Comparison of ENCODE assay signal across 12 cellular contexts in the genomic region with DNA sequence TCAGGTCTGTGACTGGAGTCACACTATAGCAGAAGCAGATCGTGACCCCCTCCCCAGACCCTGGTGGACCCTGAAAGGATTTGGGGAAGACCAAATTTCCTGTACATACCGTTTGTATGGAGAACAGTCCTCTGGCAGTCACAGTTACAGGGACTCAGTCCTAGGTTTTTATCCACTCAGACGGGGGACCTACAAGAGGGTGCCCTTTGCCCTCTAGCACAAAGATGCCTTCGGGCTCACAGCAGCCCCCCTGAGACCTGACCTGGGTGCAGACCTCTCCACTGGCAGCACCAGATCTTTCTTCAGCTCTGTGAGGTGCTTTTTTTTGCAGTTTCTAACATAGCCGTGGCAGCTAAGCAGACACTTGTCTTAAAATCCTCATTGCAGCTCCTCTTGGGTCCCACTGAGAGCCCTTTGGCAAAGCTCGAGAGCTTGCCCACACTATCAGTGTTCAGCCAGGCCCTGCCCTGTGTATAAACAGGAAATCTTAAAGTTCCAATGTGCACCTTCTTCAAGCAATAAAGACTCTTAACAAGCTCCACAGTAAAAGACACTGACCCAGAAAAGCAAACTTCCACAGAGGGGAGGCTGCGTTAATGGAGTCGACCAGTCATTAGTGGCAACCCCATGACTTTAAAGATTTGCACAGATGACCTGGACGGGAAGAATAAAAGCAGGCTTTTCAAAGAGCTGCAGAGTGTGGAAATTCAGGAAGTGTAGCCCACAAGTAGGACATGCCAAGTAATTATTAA.
DNase-seq lines count a peak whose midpoint lies in the region; ATAC-seq and TF ChIP-seq lines count a peak whose summit lies in the region.
"Had no signal": no experiment of that assay in that cellular context is flagged by ENCODE, and none has a peak within 500 bp of the region (broad histone marks: within the 10 kb centered on the region; RNA-seq: fewer than 3 reads in every experiment).

No MANE protein-coding gene starts in this region.

- H3K9ac ChIP-seq in OCI-LY1 (ENCODE audit: low read length) = peak overlapping the region; percentile 85

- no peaks in the 10 kb centered on the region for H3K79me2 ChIP-seq in OCI-LY1 (ENCODE audit: insufficient read depth, low read length)
- no peaks in the 10 kb centered on the region for H3K79me2 ChIP-seq in hepatocyte

- DNase-seq in COLO829 (ENCODE audit: low spot score) = peak; percentile 16
- DNase-seq in hepatocyte (ENCODE audit: low spot score) = peak; percentile 24
- DNase-seq in osteocyte (ENCODE audit: extremely low spot score, unreplicated experiment) = no peak
- no peak for DNase-seq in GF-D8 (lab: John Stamatoyannopoulos, UW)
- no peak for DNase-seq in medulla oblongata (ENCODE audit: extremely low spot score)
- no peak for DNase-seq in activated T-cell treated with anti-CD3 and anti-CD28 coated beads, Interleukin-2, amount 50 U/mL, for 24 hours
- DNase-seq: BE2C, hippocampal formation, NCI-H748 treated with DMSO at 0.1 percent for 48 hours had no signal

- H3K36me3 ChIP-seq in OCI-LY1 (ENCODE audit: insufficient read depth, low read length) (peaks cover 14% of the 10 kb centered on the region), hepatocyte (replicated peaks; ENCODE audit: insufficient read depth, low read depth) (no peaks in the 10 kb centered on the region)
- H3K36me3 ChIP-seq: BE2C, SJSA1 had no signal

- H3F3A ChIP-seq in OCI-LY1 (ENCODE audit: insufficient read depth, low read length) = peaks cover 3% of the 10 kb centered on the region; the same call in 1 of the 2 replicates

- H3K27me3 ChIP-seq in OCI-LY1 (ENCODE audit: insufficient read depth, low read length) = no peaks in the 10 kb centered on the region
- no peaks in the 10 kb centered on the region for H3K27me3 ChIP-seq in hepatocyte
- H3K27me3 ChIP-seq: BE2C, SJSA1 had no signal

- H3K9me3 ChIP-seq in OCI-LY1 (ENCODE audit: low read length) (no peaks in the 10 kb centered on the region), hepatocyte (ENCODE audit: low read depth) (no peaks in the 10 kb centered on the region)
- H3K9me3 ChIP-seq: BE2C, SJSA1 had no signal

- H3K27me3 Mint-ChIP-seq in osteocyte (ENCODE audit: unreplicated experiment) = no peaks in the 10 kb centered on the region
- peaks cover 12% of the 10 kb centered on the region for H3K27me3 Mint-ChIP-seq in activated T-cell treated with anti-CD3 and anti-CD28 coated beads, Interleukin-2, amount 50 U/mL, for 24 hours

- H3K4me3 Mint-ChIP-seq in osteocyte (ENCODE audit: unreplicated experiment) = no peak overlapping the region
- H3K4me3 Mint-ChIP-seq in activated T-cell treated with anti-CD3 and anti-CD28 coated beads, Interleukin-2, amount 50 U/mL, for 24 hours = no peak overlapping the region

- 43% methylated on average over 9 of the region's 9 CpGs for WGBS in hepatocyte (ENCODE audit: low lambda C conversion rate, missing lambda C conversion rate)

- H3K4me1 ChIP-seq in OCI-LY1 (ENCODE audit: insufficient read depth, low read length, severe bottlenecking) = peaks cover 88% of the 10 kb centered on the region
- peaks cover 25% of the 10 kb centered on the region for H3K4me1 ChIP-seq in hepatocyte (ENCODE audit: insufficient read depth)
- H3K4me1 ChIP-seq: BE2C had no signal

- H4K20me1 ChIP-seq in OCI-LY1 (ENCODE audit: insufficient read depth, low read length) = no peaks in the 10 kb centered on the region
- no peaks in the 10 kb centered on the region for H4K20me1 ChIP-seq in hepatocyte (ENCODE audit: insufficient read depth, poor library complexity, severe bottlenecking)

- ATAC-seq in GM21381 (IDR thresholded peaks at IDR 0.05; ENCODE audit: unreplicated experiment) = no peak

- peaks cover 61% of the 10 kb centered on the region for H3K4me1 Mint-ChIP-seq in osteocyte (ENCODE audit: unreplicated experiment)
- H3K4me1 Mint-ChIP-seq in activated T-cell treated with anti-CD3 and anti-CD28 coated beads, Interleukin-2, amount 50 U/mL, for 24 hours (ENCODE audit: low read depth) = no peaks in the 10 kb centered on the region

- no peaks in the 10 kb centered on the region for H3K9me3 Mint-ChIP-seq in osteocyte (ENCODE audit: unreplicated experiment)
- no peaks in the 10 kb centered on the region for H3K9me3 Mint-ChIP-seq in activated T-cell treated with anti-CD3 and anti-CD28 coated beads, Interleukin-2, amount 50 U/mL, for 24 hours

- H3K9me2 ChIP-seq in OCI-LY1 (ENCODE audit: low read depth, low read length) (no peaks in the 10 kb centered on the region), hepatocyte (replicated peaks; ENCODE audit: insufficient read depth) (no peaks in the 10 kb centered on the region)

- H3K36me3 Mint-ChIP-seq in osteocyte (ENCODE audit: unreplicated experiment) = no peaks in the 10 kb centered on the region
- H3K36me3 Mint-ChIP-seq in activated T-cell treated with anti-CD3 and anti-CD28 coated beads, Interleukin-2, amount 50 U/mL, for 24 hours (ENCODE audit: low read depth) = no peaks in the 10 kb centered on the region

- peak overlapping the region; percentile 68 for H3K4me3 ChIP-seq in OCI-LY1 (ENCODE audit: low read depth, low read length, poor library complexity, severe bottlenecking)
- H3K4me3 ChIP-seq in hepatocyte = no peak overlapping the region
- H3K4me3 ChIP-seq: SJSA1 had no signal

- H2AFZ ChIP-seq in OCI-LY1 (ENCODE audit: low read length) (no peak overlapping the region), hepatocyte (peak overlapping the region; percentile 8)

- H3K4me2 ChIP-seq in OCI-LY1 (ENCODE audit: low read length) = peak overlapping the region; percentile 63
- H3K4me2 ChIP-seq in hepatocyte = peak overlapping the region; percentile 65

- H3K27ac ChIP-seq in OCI-LY1 (ENCODE audit: low read depth, low read length, poor library complexity, severe bottlenecking) (peak overlapping the region; percentile 99), hepatocyte (peak overlapping the region; percentile 82)
- H3K27ac ChIP-seq: SJSA1 had no signal

- H3K27ac Mint-ChIP-seq in osteocyte (ENCODE audit: unreplicated experiment) = peak overlapping the region; percentile 77
- no peak overlapping the region for H3K27ac Mint-ChIP-seq in activated T-cell treated with anti-CD3 and anti-CD28 coated beads, Interleukin-2, amount 50 U/mL, for 24 hours

- no peak for TF ChIP-seq CTCF in OCI-LY1 (IDR thresholded peaks at IDR 0.05; ENCODE audit: low read length)
- TF ChIP-seq CTCF in hepatocyte (IDR thresholded peaks at IDR 0.05; ENCODE audit: poor library complexity) = no peak
- TF ChIP-seq CTCF in osteocyte (IDR thresholded peaks at IDR 0.05) = no peak

Comparison
In these comparisons a context has a peak if more than half of its experiments do, and no peak if none do; other contexts are left out.
1. DNase-seq: peak in COLO829 (single experiment) and hepatocyte (single experiment); none in osteocyte (single experiment), GF-D8 (single experiment), medulla oblongata (single experiment) and activated T-cell treated with anti-CD3 and anti-CD28 coated beads, Interleukin-2, amount 50 U/mL, for 24 hours (single experiment).